Comparison of ENCODE assay signal across 24 cellular contexts in genomic region chr22:48310740-48311139, GRCh38.
DNase-seq lines count a peak whose midpoint lies in the region; ATAC-seq, FAIRE-seq and TF ChIP-seq lines count a peak whose summit lies in the region.
"Had no signal": no experiment of that assay in that cellular context is flagged by ENCODE, and none has a peak within 500 bp of the region (broad histone marks: within the 10 kb centered on the region; RNA-seq: fewer than 3 reads in every experiment).

No MANE protein-coding gene starts in this region.

- H2BK12ac ChIP-seq in H1 (ENCODE audit: low read depth, low read length) = peak overlapping the region; percentile 30; the same call in 1 of the 2 replicates

- no peak overlapping the region for H3K4me2 ChIP-seq in H1 (ENCODE audit: insufficient read depth in 1 of 2, low read depth in 2 of 2, low read length in 2 of 2)
- H3K4me2 ChIP-seq: A549 had no signal

- ATAC-seq in Right ventricle myocardium inferior = no peak
- ATAC-seq in WTC11 = peak; percentile 18; the same call in 1 of the 2 replicates
- ATAC-seq: A549 had no signal

- no peak for TF ChIP-seq POLR2A in H1 (IDR thresholded peaks at IDR 0.05; ENCODE audit: control extremely low read depth in 1 of 2, low read depth in 2 of 2, low read length in 2 of 2)
- no peak for TF ChIP-seq POLR2A in thyroid gland (IDR thresholded peaks at IDR 0.05)
- no peak for TF ChIP-seq POLR2A in stomach (IDR thresholded peaks at IDR 0.05)

- H3K36me3 ChIP-seq in right atrium auricular region (no peaks in the 10 kb centered on the region), H1 (ENCODE audit: control insufficient read depth in 2 of 4, insufficient read depth in 4 of 4, low read length in 3 of 4) (no peaks in the 10 kb centered on the region), thyroid gland (no peaks in the 10 kb centered on the region), stomach (no peaks in the 10 kb centered on the region)
- H3K36me3 ChIP-seq: BE2C, HAP-1 had no signal

- peak; percentile 34 for DNase-seq in right atrium auricular region (ENCODE audit: low spot score)
- DNase-seq in Right ventricle myocardium inferior (ENCODE audit: missing footprints) = no peak
- no peak for DNase-seq in WTC11 (ENCODE audit: low spot score)
- no peak for DNase-seq in H1 (ENCODE audit: low read depth in 1 of 2, low spot score in 2 of 2)
- no peak for DNase-seq in type B pancreatic cell (ENCODE audit: extremely low spot score, unreplicated experiment)
- DNase-seq in thyroid gland = no peak
- no peak for DNase-seq in stomach
- DNase-seq: 8988T; ACHN; AML-193; BE2C; C1 segment of cervical spinal cord; Calu3; CD4-positive, alpha-beta memory T cell; COR-L47; DMS53; DMS79 treated with DMSO at 0.1 percent for 48 hours; GF-D8; GM23248; HFFc6 had no signal

- H3K4me3 Mint-ChIP-seq in WTC11 (no peak overlapping the region), type B pancreatic cell (no peak overlapping the region)
- H3K4me3 Mint-ChIP-seq: CD4-positive, alpha-beta memory T cell; HFFc6 had no signal

- no peak overlapping the region for H2BK15ac ChIP-seq in H1 (ENCODE audit: low read length)

- H3K23ac ChIP-seq in H1 (ENCODE audit: insufficient read length) = no peak overlapping the region

- intact Hi-C loops in Right ventricle myocardium inferior (cut with DNase I) (no loop called here), thyroid gland (cut with DNase I) (no loop called here), stomach (cut with DNase I; ENCODE audit: low total_unique reads) (no loop called here)

- H3K56ac ChIP-seq in H1 (replicated peaks; ENCODE audit: insufficient read length, low read depth, low read length) = no peak overlapping the region

- H3K79me1 ChIP-seq in H1 (ENCODE audit: low read depth, low read length) = no peaks in the 10 kb centered on the region

- no peak overlapping the region for H4K8ac ChIP-seq in H1 (ENCODE audit: extremely low read depth, insufficient read depth, low read length)

- 79% methylated on average over 10 of the region's 10 CpGs; no CpG with 5 or more reads in 1 of the 2 experiments for WGBS in H1 (ENCODE audit: extremely low coverage in 1 of 2, insufficient coverage in 1 of 2, insufficient read length in 1 of 2, insufficient replicate concordance in 2 of 2, low coverage in 1 of 2, low lambda C conversion rate in 2 of 2, missing lambda C conversion rate in 1 of 2), 2 experiments
- 62 to 71% methylated on average over 10 of the region's 10 CpGs for WGBS in thyroid gland, 2 donors
- WGBS in stomach, 5 donors = 47 to 69% (median 57%) methylated on average over 10 of the region's 10 CpGs

- H3K9me3 ChIP-seq in right atrium auricular region (peaks cover 0 to 18% of the 10 kb centered on the region in 2 donors), H1 (ENCODE audit: insufficient read depth in 2 of 2, low read depth in 1 of 2, low read length in 1 of 2) (no peaks in the 10 kb centered on the region; a peak in 1 of 4 replicates), thyroid gland (no peaks in the 10 kb centered on the region), stomach (peaks cover 0 to 23% (median 18%) of the 10 kb centered on the region in 4 donors)
- H3K9me3 ChIP-seq: BE2C, HAP-1 had no signal

- FAIRE-seq in H1 (lab: Jason Lieb, UNC) = no peak
- FAIRE-seq: A549, GM12891, GM18507 had no signal

- no peak overlapping the region for H3K4ac ChIP-seq in H1 (replicated peaks; ENCODE audit: insufficient read length, low read depth, low read length)

- H3K27me3 Mint-ChIP-seq in WTC11 (ENCODE audit: low read depth) (peaks cover 2% of the 10 kb centered on the region; the same call in 1 of the 2 replicates), type B pancreatic cell (peaks cover 7% of the 10 kb centered on the region)
- H3K27me3 Mint-ChIP-seq: CD4-positive, alpha-beta memory T cell had no signal

- H4K20me1 ChIP-seq in H1 (replicated peaks in 1 of 2; ENCODE audit: control insufficient read depth in 1 of 2, insufficient read depth in 2 of 2, low read length in 2 of 2) = no peaks in the 10 kb centered on the region

- no peak overlapping the region for H2BK5ac ChIP-seq in H1 (ENCODE audit: low read depth, low read length)

- H3K9me3 Mint-ChIP-seq in WTC11 (peaks cover 20% of the 10 kb centered on the region), type B pancreatic cell (peaks cover 6% of the 10 kb centered on the region)

- H4K91ac ChIP-seq in H1 (replicated peaks; ENCODE audit: insufficient read length, low read length) = no peak overlapping the region

- POLR2A ChIA-PET in WTC11 (lab: Charles Lee) = no interaction called here
- POLR2A ChIA-PET in H1 (lab: Charles Lee; ENCODE audit: partially characterized antibody) = no interaction called here

- H3K27me3 ChIP-seq in right atrium auricular region (no peaks in the 10 kb centered on the region), H1 (replicated peaks in 1 of 4; ENCODE audit: control insufficient read depth in 3 of 4, extremely low read depth in 1 of 4, insufficient read depth in 3 of 4, low read length in 3 of 4) (no peaks in the 10 kb centered on the region), thyroid gland (no peaks in the 10 kb centered on the region), stomach (peaks cover 0 to 33% (median 0%) of the 10 kb centered on the region in 3 donors)
- H3K27me3 ChIP-seq: BE2C had no signal

- H3K27ac Mint-ChIP-seq in WTC11 (no peak overlapping the region), type B pancreatic cell (no peak overlapping the region)
- H3K27ac Mint-ChIP-seq: CD4-positive, alpha-beta memory T cell; HFFc6 had no signal

- no peak overlapping the region for H2AK5ac ChIP-seq in H1 (ENCODE audit: low read depth, low read length)

- TF ChIP-seq CTCF in right atrium auricular region (IDR thresholded peaks at IDR 0.05) = no peak
- TF ChIP-seq CTCF in WTC11 (IDR thresholded peaks at IDR 0.05) = no peak
- no peak for TF ChIP-seq CTCF in H1 (IDR thresholded peaks at IDR 0.05; ENCODE audit: control extremely low read depth in 1 of 3, insufficient read depth in 1 of 3, low read depth in 1 of 3, low read length in 3 of 3)
- TF ChIP-seq CTCF in type B pancreatic cell (conservative IDR thresholded peaks at IDR 0.05) = no peak
- no peak for TF ChIP-seq CTCF in thyroid gland (IDR thresholded peaks at IDR 0.05)
- TF ChIP-seq CTCF in stomach (IDR thresholded peaks at IDR 0.05) = no peak

- H2BK20ac ChIP-seq in H1 (ENCODE audit: low read length) = no peak overlapping the region

- no peak overlapping the region for H2AFZ ChIP-seq in H1 (ENCODE audit: low read length)
- H2AFZ ChIP-seq: GM23248 had no signal

- H3K9ac ChIP-seq in H1 (replicated peaks in 1 of 4; ENCODE audit: extremely low read depth in 1 of 4, low read depth in 3 of 4, low read length in 3 of 4) = no peak overlapping the region
- H3K9ac ChIP-seq: GM23248 had no signal

- CTCF ChIA-PET in WTC11 (lab: Charles Lee) = no interaction called here
- CTCF ChIA-PET in H1 (lab: Charles Lee; ENCODE audit: partially characterized antibody) = interaction anchor here (0.7 kb wide), 1 partner anchor 481 kb away, joined by 3 read pairs; no protein-coding TSS in a partner anchor

- TF ChIP-seq RAD21 in H1 (IDR thresholded peaks at IDR 0.05 in 1 of 2, conservative IDR thresholded peaks at IDR 0.05 in 1 of 2; ENCODE audit: low read depth in 2 of 2, low read length in 2 of 2) = no peak

- H3K4me1 ChIP-seq in right atrium auricular region (no peaks in the 10 kb centered on the region), H1 (replicated peaks in 1 of 4; ENCODE audit: control insufficient read depth in 3 of 4, insufficient read depth in 4 of 4, low read length in 3 of 4) (peaks cover 0 to 3% (median 0%) of the 10 kb centered on the region in 4 experiments; a peak in 2 of 7 replicates), thyroid gland (no peaks in the 10 kb centered on the region), stomach (no peaks in the 10 kb centered on the region)
- H3K4me1 ChIP-seq: A549, BE2C, HAP-1 had no signal

- no peaks in the 10 kb centered on the region; the same call in 1 of the 2 replicates for H3K23me2 ChIP-seq in H1 (ENCODE audit: low read depth, low read length)

- no peak overlapping the region for H2BK120ac ChIP-seq in H1 (replicated peaks; ENCODE audit: low read depth, low read length)

- H3K18ac ChIP-seq in H1 (ENCODE audit: extremely low read depth, low read length) = no peak overlapping the region

- no peak overlapping the region for H3K14ac ChIP-seq in H1 (ENCODE audit: insufficient read length)

- H3K4me3 ChIP-seq in right atrium auricular region = no peak overlapping the region
- H3K4me3 ChIP-seq in H1 (ENCODE audit: extremely low read depth in 1 of 4, insufficient read depth in 2 of 4, low read depth in 3 of 4, low read length in 4 of 4) = no peak overlapping the region
- no peak overlapping the region for H3K4me3 ChIP-seq in thyroid gland (replicated peaks in 1 of 3)
- H3K4me3 ChIP-seq in stomach = no peak overlapping the region
- H3K4me3 ChIP-seq: A549, GM23248, HAP-1 had no signal

- H4K5ac ChIP-seq in H1 (ENCODE audit: insufficient read length, low read depth, low read length) = no peak overlapping the region

- H3K27ac ChIP-seq in right atrium auricular region = no peak overlapping the region
- H3K27ac ChIP-seq in H1 (ENCODE audit: low read depth, low read length) = no peak overlapping the region
- H3K27ac ChIP-seq in thyroid gland = no peak overlapping the region
- no peak overlapping the region for H3K27ac ChIP-seq in stomach
- H3K27ac ChIP-seq: A549, GM23248 had no signal

- H3K4me1 Mint-ChIP-seq in WTC11 (peaks cover 34% of the 10 kb centered on the region), type B pancreatic cell (ENCODE audit: unreplicated experiment) (peaks cover 14% of the 10 kb centered on the region)
- H3K4me1 Mint-ChIP-seq: CD4-positive, alpha-beta memory T cell had no signal

- H3K36me3 Mint-ChIP-seq in WTC11 = peaks cover 9% of the 10 kb centered on the region
- no peaks in the 10 kb centered on the region for H3K36me3 Mint-ChIP-seq in type B pancreatic cell
- H3K36me3 Mint-ChIP-seq: CD4-positive, alpha-beta memory T cell had no signal

- no peaks in the 10 kb centered on the region for H3K79me2 ChIP-seq in H1 (ENCODE audit: control insufficient read depth in 1 of 2, insufficient read depth in 2 of 2, low read length in 2 of 2)

- TF ChIP-seq EP300 in H1 (IDR thresholded peaks at IDR 0.05; ENCODE audit: borderline replicate concordance in 1 of 2, low read depth in 2 of 2, low read length in 2 of 2) (no peak), stomach (IDR thresholded peaks at IDR 0.05) (no peak)

TF ChIP-seq in WTC11, 78 proteins besides CTCF, POLR2A, EP300 and RAD21 (continues in another document):
- TF ChIP-seq CBFB (CRISPR knock-in tag; IDR thresholded peaks at IDR 0.05; ENCODE audit: low read depth) = no peak

TF ChIP-seq in H1, 55 proteins besides CTCF, POLR2A, EP300 and RAD21:
- no peak for TF ChIP-seq CREB1 (IDR thresholded peaks at IDR 0.05)
- no peak for TF ChIP-seq CBX5 (IDR thresholded peaks at IDR 0.05; ENCODE audit: low read depth, low read length)
- 0 out of 2 replicates have a peak, but pooled peaks have one; percentile 17 for TF ChIP-seq MAX (IDR thresholded peaks at IDR 0.05)
